12 cellular contexts compared by ENCODE assay signal in genomic region chr7:128036226-128036940, GRCh38.
DNase-seq lines count a peak whose midpoint lies in the region; ATAC-seq and TF ChIP-seq lines count a peak whose summit lies in the region.
"Had no signal": no experiment of that assay in that cellular context is flagged by ENCODE, and none has a peak within 500 bp of the region (broad histone marks: within the 10 kb centered on the region; RNA-seq: fewer than 3 reads in every experiment).

No MANE protein-coding gene starts in this region.

- H3K9me3 ChIP-seq in DOHH2 (ENCODE audit: control insufficient read depth, insufficient read depth, low read length), result no peaks in the 10 kb centered on the region

- TF ChIP-seq CTCF in DOHH2 (IDR thresholded peaks at IDR 0.05; ENCODE audit: low read depth, low read length, poor library complexity, severe bottlenecking), result no peak

- peaks cover 12% of the 10 kb centered on the region; the same call in 1 of the 2 replicates for H4K20me1 ChIP-seq in DOHH2 (ENCODE audit: control insufficient read depth, insufficient read depth, low read depth, low read length)

- peak overlapping the region; percentile 49 for H3K4me2 ChIP-seq in DOHH2 (ENCODE audit: low read length)

- H3F3A ChIP-seq in DOHH2 (ENCODE audit: control insufficient read depth, insufficient read depth), result peaks cover 3% of the 10 kb centered on the region; the same call in 1 of the 2 replicates

- 0 out of 2 replicates have a peak, but pooled peaks cover 3% of the 10 kb centered on the region for H3K27me3 ChIP-seq in DOHH2 (ENCODE audit: control insufficient read depth, low read length)

- CTCF ChIA-PET in HEK293T (lab: Yijun Ruan, JAX), result interaction anchor here (0.7 to 1.3 kb wide), 4 partner anchors 10 to 173 kb away, joined by 3 to 6 read pairs (median 4); no protein-coding TSS in a partner anchor

- no peaks in the 10 kb centered on the region for H3K9me2 ChIP-seq in DOHH2 (replicated peaks; ENCODE audit: control insufficient read depth, low read length)

- H3K4me1 ChIP-seq in DOHH2 (ENCODE audit: control insufficient read depth, low read length), result peaks cover 52% of the 10 kb centered on the region

- H3K4me3 ChIP-seq in DOHH2 (ENCODE audit: low read length), result peak overlapping the region; percentile 22

- POLR2A ChIA-PET in HEK293T (lab: Yijun Ruan, JAX), result no interaction called here

- no peaks in the 10 kb centered on the region for H3K36me3 ChIP-seq in DOHH2 (ENCODE audit: control insufficient read depth, low read length)

- DNase-seq in effector CD8-positive, alpha-beta T cell (lab: John Stamatoyannopoulos, UW), result no peak
- DNase-seq in DMS53 (lab: John Stamatoyannopoulos, UW) (no peak), HEK293T (ENCODE audit: extremely low spot score) (no peak)
- DNase-seq: activated CD4-positive, CD25-positive, alpha-beta regulatory T cell treated with anti-CD3 and anti-CD28 coated beads, Interleukin-2, amount 50 U/mL, for 72 hours; CD4-positive, alpha-beta T cell; T-helper 1 cell had no signal

- ATAC-seq in GM19025 (IDR thresholded peaks at IDR 0.05; ENCODE audit: low read depth, unreplicated experiment) (peak; percentile 43), GM21717 (IDR thresholded peaks at IDR 0.05; ENCODE audit: unreplicated experiment) (peak; percentile 62), HG03108 (IDR thresholded peaks at IDR 0.05; ENCODE audit: unreplicated experiment) (peak; percentile 51), HG02973 (IDR thresholded peaks at IDR 0.05; ENCODE audit: unreplicated experiment) (no peak)

- no peak overlapping the region for H3K27ac ChIP-seq in DOHH2 (ENCODE audit: low read depth, low read length)
- H3K27ac ChIP-seq: epithelial cell of prostate had no signal

- H3K79me2 ChIP-seq in DOHH2 (ENCODE audit: control insufficient read depth, low read length), result peaks cover 4% of the 10 kb centered on the region; the same call in 1 of the 2 replicates

TF ChIP-seq in HEK293T, 16 proteins besides CTCF, POLR2A, EP300 and RAD21:
- TF ChIP-seq ZNF384 (IDR thresholded peaks at IDR 0.05), result no peak
- no peak for TF ChIP-seq TARDBP (IDR thresholded peaks at IDR 0.05)
- no peak for TF ChIP-seq PKNOX1 (IDR thresholded peaks at IDR 0.05)
- no peak for TF ChIP-seq LEF1 (IDR thresholded peaks at IDR 0.05; ENCODE audit: borderline replicate concordance)
- no peak for TF ChIP-seq BHLHE40 (IDR thresholded peaks at IDR 0.05; ENCODE audit: borderline replicate concordance)
- TF ChIP-seq HDGF (IDR thresholded peaks at IDR 0.05; ENCODE audit: borderline replicate concordance), result no peak
- no peak for TF ChIP-seq ELF4 (IDR thresholded peaks at IDR 0.05)
- no peak for TF ChIP-seq L3MBTL2 (conservative IDR thresholded peaks at IDR 0.05)
- TF ChIP-seq SP1 (IDR thresholded peaks at IDR 0.05), result no peak
- no peak for TF ChIP-seq NFRKB (IDR thresholded peaks at IDR 0.05)
- no peak for TF ChIP-seq ARNT (IDR thresholded peaks at IDR 0.05)
- TF ChIP-seq FOXK2 (IDR thresholded peaks at IDR 0.05), result no peak
- no peak for TF ChIP-seq FOXM1 (IDR thresholded peaks at IDR 0.05; ENCODE audit: borderline replicate concordance)
